Comparison of ENCODE assay signal across 22 cellular contexts in the genomic region with DNA sequence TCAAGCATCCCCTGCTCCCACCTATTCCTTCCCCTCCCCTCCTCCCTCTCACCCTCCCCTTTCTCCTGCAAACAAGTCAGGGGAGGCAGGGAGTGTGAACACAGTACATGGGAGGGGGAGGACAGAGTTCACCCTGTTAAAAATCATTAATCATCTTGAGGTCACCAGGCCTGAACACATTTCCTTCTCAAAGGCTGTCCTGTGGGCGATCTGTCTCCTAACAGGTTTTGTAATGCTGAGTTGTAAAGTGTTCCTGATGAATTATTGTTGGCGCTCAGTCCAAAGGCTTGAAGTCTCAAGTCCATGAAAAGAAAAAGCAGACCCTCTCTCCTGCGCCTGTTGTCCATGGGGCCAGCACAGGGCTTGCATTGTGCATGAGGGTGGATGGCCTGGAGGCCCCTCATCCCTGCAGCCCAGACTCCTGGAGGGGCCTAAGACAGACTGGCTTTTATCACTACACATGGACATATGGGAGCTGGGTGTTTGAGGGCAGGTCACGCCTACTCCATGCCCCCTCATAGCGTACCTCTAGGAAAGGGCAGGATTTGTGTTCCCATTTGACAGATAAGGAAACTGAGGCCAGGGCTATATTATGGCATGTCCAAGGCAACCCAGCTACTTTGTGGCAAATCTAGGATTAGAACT.
"Had no signal": no experiment of that assay in that cellular context is flagged by ENCODE, and none has a peak within 500 bp of the region (broad histone marks: within the 10 kb centered on the region; RNA-seq: fewer than 3 reads in every experiment).

No MANE protein-coding gene starts in this region.

- H3K27me3 ChIP-seq: body of pancreas, heart left ventricle, right lobe of liver, suprapubic skin had no signal

- H3K4me1 Mint-ChIP-seq: central memory CD8-positive, alpha-beta T cell had no signal

- H3K4me3 ChIP-seq: body of pancreas, heart left ventricle, right lobe of liver, suprapubic skin had no signal

- FAIRE-seq: frontal cortex had no signal

- DNase-seq: activated CD4-positive, alpha-beta T cell treated with anti-CD3 and anti-CD28 coated beads for 4 hours; activated CD8-positive, alpha-beta memory T cell treated with anti-CD3 and anti-CD28 coated beads, Interleukin-2, amount 50 U/mL, for 4 hours; activated CD8-positive, alpha-beta T cell treated with anti-CD3 and anti-CD28 coated beads for 36 hours; activated naive CD4-positive, alpha-beta T cell; body of pancreas; effector memory CD4-positive, alpha-beta T cell; erythroblast; heart left ventricle; islet precursor cell; left ventricle myocardium superior; naive B cell; right lobe of liver; SK-N-SH; stimulated activated CD4-positive, alpha-beta T cell treated with anti-CD3 and anti-CD28 coated beads, Interleukin-12 subunit alpha, Interleukin-12 subunit beta, amount 100 ng/mL, for 4 hours; stimulated activated CD8-positive, alpha-beta memory T cell treated with anti-CD3 and anti-CD28 coated beads, Interleukin-4, amount 100 ng/mL, for 48 hours; stimulated activated naive CD8-positive, alpha-beta T cell treated with anti-CD3 and anti-CD28 coated beads, Interleukin-15, Interleukin-2, amounts not matched to agents 100 U/mL and 50 U/mL, for 24 hours; T-helper 1 cell had no signal

- H3K9ac ChIP-seq: SK-N-SH had no signal

- H3K27me3 Mint-ChIP-seq: activated CD8-positive, alpha-beta T cell treated with anti-CD3 and anti-CD28 coated beads for 36 hours; central memory CD8-positive, alpha-beta T cell; naive B cell; progenitor cell of endocrine pancreas; type B pancreatic cell had no signal

- H3K9me3 ChIP-seq: body of pancreas, right lobe of liver, SK-N-SH, suprapubic skin had no signal

- H3K4me1 ChIP-seq: body of pancreas, heart left ventricle, suprapubic skin had no signal

- H3K36me3 ChIP-seq: heart left ventricle, right lobe of liver, suprapubic skin had no signal

- H3K4me3 Mint-ChIP-seq: activated CD8-positive, alpha-beta T cell treated with anti-CD3 and anti-CD28 coated beads for 36 hours; central memory CD8-positive, alpha-beta T cell; naive B cell; type B pancreatic cell had no signal

- H3K27ac Mint-ChIP-seq: activated CD8-positive, alpha-beta T cell treated with anti-CD3 and anti-CD28 coated beads for 36 hours; progenitor cell of endocrine pancreas; type B pancreatic cell had no signal

- ATAC-seq: activated CD8-positive, alpha-beta T cell treated with anti-CD3 and anti-CD28 coated beads for 36 hours; body of pancreas; heart left ventricle; left ventricle myocardium superior; stimulated activated naive CD8-positive, alpha-beta T cell treated with anti-CD3 and anti-CD28 coated beads, Interleukin-15, Interleukin-2, amounts not matched to agents 100 U/mL and 50 U/mL, for 24 hours had no signal

- H3K4me2 ChIP-seq: SK-N-SH had no signal

- H3K27ac ChIP-seq: body of pancreas, heart left ventricle, right lobe of liver, suprapubic skin had no signal
